Comparison of ENCODE assay signal across 16 cellular contexts in genomic region chr7:99035723-99036530, GRCh38.
DNase-seq lines count a peak whose midpoint lies in the region; ATAC-seq and TF ChIP-seq lines count a peak whose summit lies in the region.
"Had no signal": no experiment of that assay in that cellular context is flagged by ENCODE, and none has a peak within 500 bp of the region (broad histone marks: within the 10 kb centered on the region; RNA-seq: fewer than 3 reads in every experiment).

No MANE protein-coding gene starts in this region.

- H3K79me1 ChIP-seq in IMR-90 (ENCODE audit: low read depth in 1 of 2, low read length in 2 of 2) = peaks cover 6 to 49% of the 10 kb centered on the region in 2 experiments

- TF ChIP-seq RAD21 in IMR-90 (IDR thresholded peaks at IDR 0.05; ENCODE audit: low read length) = no peak

- peak overlapping the region; percentile 13 for H2AK9ac ChIP-seq in IMR-90 (replicated peaks; ENCODE audit: low read depth, low read length, poor library complexity)

- no peak overlapping the region for H2AK5ac ChIP-seq in IMR-90 (ENCODE audit: low read depth, low read length)

- H3K36me3 ChIP-seq in BLaER1 (peaks cover 83% of the 10 kb centered on the region), IMR-90 (ENCODE audit: control insufficient read depth, insufficient read depth, low read length) (peaks cover 84% of the 10 kb centered on the region), sigmoid colon (peaks cover 47 to 96% (median 80%) of the 10 kb centered on the region in 4 donors), stomach (peaks cover 82 to 100% (median 99%) of the 10 kb centered on the region in 4 donors)

- H3K27ac ChIP-seq in BLaER1 (peak overlapping the region; percentile 98), IMR-90 (ENCODE audit: insufficient read depth, low read length) (no peak overlapping the region), caudate nucleus (ENCODE audit: low read depth, low read length) (peak overlapping the region; percentile 20), sigmoid colon (no peak overlapping the region), stomach (no peak overlapping the region)
- H3K27ac ChIP-seq: Peyer's patch had no signal

- in situ Hi-C loops in IMR-90 (cut with MboI; ENCODE audit: low sequenced_read_pairs) = no loop called here

- H4K8ac ChIP-seq in IMR-90 (ENCODE audit: low read depth in 2 of 2, low read length in 2 of 2) = no peak overlapping the region

- H3K9me3 ChIP-seq in BLaER1 (no peaks in the 10 kb centered on the region), IMR-90 (ENCODE audit: control insufficient read depth, insufficient read depth, low read length) (no peaks in the 10 kb centered on the region), sigmoid colon (no peaks in the 10 kb centered on the region), stomach (no peaks in the 10 kb centered on the region)
- H3K9me3 ChIP-seq: Peyer's patch had no signal

- H2BK15ac ChIP-seq in IMR-90 (ENCODE audit: low read depth, low read length) = no peak overlapping the region

- H3K18ac ChIP-seq in IMR-90 (ENCODE audit: low read depth, low read length) = no peak overlapping the region

- peaks cover 98% of the 10 kb centered on the region for H3K4me1 ChIP-seq in BLaER1
- peaks cover 5% of the 10 kb centered on the region for H3K4me1 ChIP-seq in IMR-90 (ENCODE audit: control insufficient read depth, insufficient read depth, low read length)
- H3K4me1 ChIP-seq in sigmoid colon = peaks cover 0 to 10% (median 4%) of the 10 kb centered on the region in 4 donors
- peaks cover 5 to 9% (median 9%) of the 10 kb centered on the region in 4 donors for H3K4me1 ChIP-seq in stomach

- CTCF ChIA-PET in IMR-90 (lab: Yijun Ruan, JAX) = interaction anchor here (0.6 to 1.0 kb wide), 2 partner anchors 12 to 50 kb away, joined by 3 to 5 read pairs; no protein-coding TSS in a partner anchor

- no peak overlapping the region for H4K91ac ChIP-seq in IMR-90 (ENCODE audit: insufficient read depth, low read depth, low read length)

- peaks cover 41% of the 10 kb centered on the region for H3K36me3 Mint-ChIP-seq in progenitor cell of endocrine pancreas (ENCODE audit: insufficient read depth)

- TF ChIP-seq CTCF in IMR-90 (conservative IDR thresholded peaks at IDR 0.05; ENCODE audit: low read depth, low read length) = no peak
- TF ChIP-seq CTCF in progenitor cell of endocrine pancreas (IDR thresholded peaks at IDR 0.05; ENCODE audit: unreplicated experiment) = no peak
- no peak for TF ChIP-seq CTCF in sigmoid colon (IDR thresholded peaks at IDR 0.05)
- TF ChIP-seq CTCF in stomach (IDR thresholded peaks at IDR 0.05) = no peak

- H3K9ac ChIP-seq in BLaER1 (peak overlapping the region; percentile 87), IMR-90 (ENCODE audit: low read depth, low read length) (no peak overlapping the region)

- peak overlapping the region; percentile 52 for H3K27ac Mint-ChIP-seq in progenitor cell of endocrine pancreas
- H3K27ac Mint-ChIP-seq: CD4-positive, alpha-beta T cell had no signal

- H3K4ac ChIP-seq in IMR-90 (ENCODE audit: low read depth, low read length) = no peak overlapping the region

- no peak overlapping the region for H4K5ac ChIP-seq in IMR-90 (ENCODE audit: low read depth, low read length)

- no peaks in the 10 kb centered on the region for H3K9me3 Mint-ChIP-seq in progenitor cell of endocrine pancreas (ENCODE audit: low read depth)
- H3K9me3 Mint-ChIP-seq: CD4-positive, alpha-beta T cell had no signal

- no peak overlapping the region for H3K14ac ChIP-seq in IMR-90 (replicated peaks; ENCODE audit: low read depth, low read length)

- dilution Hi-C loops in IMR-90 (cut with HindIII; ENCODE audit: low sequenced_read_pairs, unreplicated experiment) = no loop called here

- H2BK5ac ChIP-seq in IMR-90 (ENCODE audit: low read depth, low read length, poor library complexity, severe bottlenecking) = no peak overlapping the region

- H3K4me2 ChIP-seq in BLaER1 = peak overlapping the region; percentile 97
- no peak overlapping the region for H3K4me2 ChIP-seq in IMR-90 (ENCODE audit: low read depth, low read length)

- H3K27me3 Mint-ChIP-seq in progenitor cell of endocrine pancreas = no peaks in the 10 kb centered on the region
- H3K27me3 Mint-ChIP-seq: CD4-positive, alpha-beta T cell had no signal

- intact Hi-C loops in IMR-90 (cut with micrococcal nuclease) (no loop called here), sigmoid colon (cut with DNase I) (no loop called here), stomach (cut with DNase I; ENCODE audit: low total_unique reads) (loop anchor here (5.0 to 10.0 kb wide), 3 partner anchors 109 to 276 kb away; partner anchors contain the start of gene SMURF1)

- DNase-seq in IMR-90 (no peak), caudate nucleus (lab: John Stamatoyannopoulos, UW) (no peak), progenitor cell of endocrine pancreas (ENCODE audit: low spot score, unreplicated experiment) (no peak), SKM-1 (lab: John Stamatoyannopoulos, UW; ENCODE audit: unreplicated experiment) (no peak), sigmoid colon (no peak), stomach (no peak)
- DNase-seq: CD4-positive, alpha-beta T cell; DMS79 treated with DMSO at 0.1 percent for 48 hours; GDM1; NCI-H1417 treated with DMSO at 0.1 percent for 48 hours; NCI-H2029 treated with DMSO at 0.1 percent for 48 hours; NCI-H510A treated with DMSO at 0.1 percent for 48 hours; SIG-M5 had no signal

- H2BK120ac ChIP-seq in IMR-90 (ENCODE audit: low read depth, low read length) = no peak overlapping the region

- peaks cover 4% of the 10 kb centered on the region; the same call in 1 of the 2 replicates for H3K9me1 ChIP-seq in IMR-90 (ENCODE audit: insufficient read depth, low read length)

- H3K4me3 ChIP-seq in BLaER1 (peak overlapping the region; percentile 73), IMR-90 (ENCODE audit: insufficient read depth, low read depth, low read length) (no peak overlapping the region), sigmoid colon (no peak overlapping the region), stomach (no peak overlapping the region)
- H3K4me3 ChIP-seq: Peyer's patch had no signal

- POLR2A ChIA-PET in IMR-90 (lab: Charles Lee; ENCODE audit: unreplicated experiment) = no interaction called here

- WGBS in IMR-90 (ENCODE audit: extremely low coverage in 2 of 2, insufficient read length in 1 of 2), 2 experiments = 98% methylated on average over 13 of the region's 26 CpGs; no CpG with 5 or more reads in 1 of the 2 experiments
- WGBS in sigmoid colon, 2 donors = 88 to 91% methylated on average over 26 of the region's 26 CpGs
- 86 to 94% (median 91%) methylated on average over 26 of the region's 26 CpGs for WGBS in stomach, 5 donors

- TF ChIP-seq EP300 in sigmoid colon (IDR thresholded peaks at IDR 0.05) (no peak), stomach (IDR thresholded peaks at IDR 0.05) (no peak)

- BruUV-seq in IMR-90 (replicated peaks; lab: Mats Ljungman, UMichigan) = no TSS peak

- ATAC-seq in IMR-90 (ENCODE audit: low read depth) (no peak), HG03280 (IDR thresholded peaks at IDR 0.05; ENCODE audit: unreplicated experiment) (no peak)

- no peak overlapping the region for H3K4me3 Mint-ChIP-seq in progenitor cell of endocrine pancreas (ENCODE audit: low read depth)
- H3K4me3 Mint-ChIP-seq: CD4-positive, alpha-beta T cell had no signal

- H4K20me1 ChIP-seq in BLaER1 (no peaks in the 10 kb centered on the region; the same call in 1 of the 2 replicates), IMR-90 (ENCODE audit: insufficient read depth, low read length) (peaks cover 21% of the 10 kb centered on the region)

- TF ChIP-seq POLR2A in IMR-90 (IDR thresholded peaks at IDR 0.05; ENCODE audit: low read depth, low read length) (no peak), sigmoid colon (IDR thresholded peaks at IDR 0.05) (no peak), stomach (IDR thresholded peaks at IDR 0.05) (no peak)

- H3K4me1 Mint-ChIP-seq in progenitor cell of endocrine pancreas (ENCODE audit: low read depth) = peaks cover 4% of the 10 kb centered on the region

- H2BK20ac ChIP-seq in IMR-90 (ENCODE audit: low read depth, low read length) = no peak overlapping the region

- no peaks in the 10 kb centered on the region for H3K27me3 ChIP-seq in BLaER1
- no peaks in the 10 kb centered on the region for H3K27me3 ChIP-seq in IMR-90 (ENCODE audit: control insufficient read depth, insufficient read depth, low read length)
- H3K27me3 ChIP-seq in sigmoid colon = no peaks in the 10 kb centered on the region
- no peaks in the 10 kb centered on the region for H3K27me3 ChIP-seq in stomach
- H3K27me3 ChIP-seq: Peyer's patch had no signal

- no peak overlapping the region for H3K23ac ChIP-seq in IMR-90 (ENCODE audit: low read depth, low read length)

- no peak overlapping the region for H3K56ac ChIP-seq in IMR-90 (ENCODE audit: extremely low read depth, insufficient read depth, low read length)

- no peak overlapping the region for H2AFZ ChIP-seq in IMR-90 (replicated peaks; ENCODE audit: low read length, poor library complexity)

TF ChIP-seq in IMR-90, 13 proteins besides CTCF, POLR2A, EP300 and RAD21:
- no peak for TF ChIP-seq MAZ (IDR thresholded peaks at IDR 0.05; ENCODE audit: borderline replicate concordance, low read depth, low read length)
- no peak for TF ChIP-seq CHD1 (IDR thresholded peaks at IDR 0.05; ENCODE audit: low read depth, low read length)
- no peak for TF ChIP-seq SMC3 (IDR thresholded peaks at IDR 0.05; ENCODE audit: low read depth, low read length)
- no peak for TF ChIP-seq RCOR1 (IDR thresholded peaks at IDR 0.05; ENCODE audit: insufficient replicate concordance, low read length)
- TF ChIP-seq MAFK (IDR thresholded peaks at IDR 0.05; ENCODE audit: low read depth, low read length) = no peak
- TF ChIP-seq RFX5 (IDR thresholded peaks at IDR 0.05; ENCODE audit: low read depth, low read length) = no peak
- no peak for TF ChIP-seq FOS (IDR thresholded peaks at IDR 0.05; ENCODE audit: low read depth, low read length)
- no peak for TF ChIP-seq MXI1 (IDR thresholded peaks at IDR 0.05; ENCODE audit: borderline replicate concordance, low read depth, low read length)

Comparison
In these comparisons a context has a peak if more than half of its experiments do, and no peak if none do; other contexts are left out.
1. H3K27ac ChIP-seq: peak in BLaER1 (single experiment) and caudate nucleus (single experiment); none in IMR-90 (single experiment), sigmoid colon (0 of 4) and stomach (0 of 5).